ENCODE assay signal across 8 cellular contexts in the genomic region with DNA sequence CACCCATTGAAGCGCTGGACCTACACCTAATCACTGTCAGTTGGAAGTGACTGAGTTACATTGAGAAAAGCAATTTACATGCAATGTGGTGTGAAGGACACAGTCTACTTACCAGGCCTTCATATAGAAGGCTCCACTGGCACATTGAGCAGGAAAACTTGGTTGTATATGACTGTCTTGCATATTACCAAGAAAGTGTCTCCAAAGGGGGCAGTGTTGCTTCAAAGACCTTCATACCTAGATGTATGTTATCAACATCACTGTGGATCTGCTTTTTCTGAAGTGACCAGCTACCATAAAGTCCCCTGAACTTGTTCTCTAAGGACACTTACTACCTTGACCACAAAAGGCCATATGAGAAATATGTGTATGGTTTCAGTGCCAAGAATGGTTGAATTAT.
A peak's percentile ranks its signal among the peaks of the same experiment; 100 is the strongest.
DNase-seq lines count a peak whose midpoint lies in the region; ATAC-seq and TF ChIP-seq lines count a peak whose summit lies in the region.

No MANE protein-coding gene starts in this region.

- H3K4me2 ChIP-seq in PC-3 (ENCODE audit: low read length) = no peak overlapping the region

- no TSS peak for BruUV-seq in PC-3 (replicated peaks; lab: Mats Ljungman, UMichigan)

- H3K79me2 ChIP-seq in PC-3 (ENCODE audit: low read length) = no peaks in the 10 kb centered on the region

- peak; percentile 52 for DNase-seq in DMS53 treated with DMSO at 0.1 percent for 48 hours (lab: John Stamatoyannopoulos, UW; ENCODE audit: unreplicated experiment)
- DNase-seq in PC-3 = peak; percentile 22
- peak; percentile 10 to 23 for DNase-seq in erythroblast (lab: John Stamatoyannopoulos, UW)
- DNase-seq in occipital lobe (lab: John Stamatoyannopoulos, UW) = no peak
- DNase-seq in NCI-H187 (lab: John Stamatoyannopoulos, UW) = no peak
- no peak for DNase-seq in globus pallidus (ENCODE audit: low spot score)
- no peak for DNase-seq in NCI-H510A (lab: John Stamatoyannopoulos, UW)

- no peak for TF ChIP-seq POLR2A in erythroblast (IDR thresholded peaks at IDR 0.05; ENCODE audit: low read length)

- TF ChIP-seq CTCF in PC-3 (conservative IDR thresholded peaks at IDR 0.05; ENCODE audit: low read depth, low read length) = peak; percentile 45

- no peak overlapping the region for H3K27ac ChIP-seq in PC-3 (ENCODE audit: low read length)

- H3K4me1 ChIP-seq in PC-3 (ENCODE audit: insufficient read depth, low read length) = no peaks in the 10 kb centered on the region

- no peak overlapping the region for H3K9ac ChIP-seq in PC-3 (ENCODE audit: low read length)

- 0 out of 2 replicates have a peak, but pooled peaks cover 8% of the 10 kb centered on the region for H3K27me3 ChIP-seq in PC-3 (ENCODE audit: low read length)

- CTCF ChIA-PET in PC-3 (lab: Charles Lee) = no interaction called here

- POLR2A ChIA-PET in PC-3 (lab: Charles Lee; ENCODE audit: unreplicated experiment) = interaction anchor here (0.7 kb wide), 1 partner anchor 201 kb away, joined by 4 read pairs; no protein-coding TSS in a partner anchor

- H3K9me2 ChIP-seq in PC-3 (replicated peaks; ENCODE audit: low read length) = no peaks in the 10 kb centered on the region

- no peaks in the 10 kb centered on the region for H4K20me1 ChIP-seq in PC-3 (ENCODE audit: low read length)

- no peaks in the 10 kb centered on the region for H3K36me3 ChIP-seq in PC-3 (ENCODE audit: low read depth, low read length)

- H3F3A ChIP-seq in PC-3 (ENCODE audit: low read length, unreplicated experiment) = no peaks in the 10 kb centered on the region

- no peak overlapping the region for H2AFZ ChIP-seq in PC-3 (ENCODE audit: low read length)

- no peak overlapping the region for H3K4me3 ChIP-seq in PC-3 (ENCODE audit: low read length)

- no peaks in the 10 kb centered on the region for H3K9me3 ChIP-seq in PC-3 (ENCODE audit: low read length)

- intact Hi-C loops in PC-3 (cut with micrococcal nuclease) = no loop called here

- ATAC-seq in GM18907 (IDR thresholded peaks at IDR 0.05; ENCODE audit: unreplicated experiment) (peak; percentile 55), PC-3 (no peak)

Comparison
In these comparisons a context has a peak if more than half of its experiments do, and no peak if none do; other contexts are left out.
1. DNase-seq: peak in DMS53 treated with DMSO at 0.1 percent for 48 hours (single experiment), PC-3 (single experiment) and erythroblast (2 of 2); none in occipital lobe (single experiment), NCI-H187 (0 of 2), globus pallidus (single experiment) and NCI-H510A (single experiment).